ENCODE assay signal across 11 cellular contexts in genomic region chr1:89546082-89546889, GRCh38. TPM values are rescaled to one million over a fixed set of nuclear protein-coding genes. Genes with fewer than 3 reads are reported as not detected.
DNase-seq lines count a peak whose midpoint lies in the region; ATAC-seq and TF ChIP-seq lines count a peak whose summit lies in the region.
"Had no signal": no experiment of that assay in that cellular context is flagged by ENCODE, and none has a peak within 500 bp of the region (broad histone marks: within the 10 kb centered on the region; RNA-seq: fewer than 3 reads in every experiment).

No MANE protein-coding gene starts in this region.

- no peaks in the 10 kb centered on the region for H3K79me2 ChIP-seq in GM23248 (ENCODE audit: insufficient read depth)

- peaks cover 13% of the 10 kb centered on the region; the same call in 1 of the 2 replicates for H3F3A ChIP-seq in GM23248 (ENCODE audit: insufficient read depth)

- no peaks in the 10 kb centered on the region for H3K9me3 ChIP-seq in GM23248 (ENCODE audit: low read depth)

- in situ Hi-C loops in GM23248 (cut with MboI) = no loop called here

- H3K4me2 ChIP-seq in GM23248 (ENCODE audit: unreplicated experiment) = no peak overlapping the region

- H3K4me3 ChIP-seq in AG10803 (ENCODE audit: low read length) = no peak overlapping the region
- no peak overlapping the region for H3K4me3 ChIP-seq in GM23248

- peaks cover 17% of the 10 kb centered on the region for H3K4me1 ChIP-seq in GM23248 (ENCODE audit: insufficient read depth)

- ATAC-seq in HG03159 (IDR thresholded peaks at IDR 0.05; ENCODE audit: unreplicated experiment) (no peak), HG02610 (IDR thresholded peaks at IDR 0.05; ENCODE audit: unreplicated experiment) (no peak)
- ATAC-seq: HCT116 had no signal

- no peaks in the 10 kb centered on the region for H3K27me3 ChIP-seq in GM23248 (replicated peaks; ENCODE audit: insufficient read depth)

- no peak overlapping the region for H3K9ac ChIP-seq in GM23248

- 94 to 96% methylated on average over 3 of the region's 3 CpGs for WGBS in GM23248 (ENCODE audit: low coverage in 1 of 2, low lambda C conversion rate in 2 of 2, missing lambda C conversion rate in 2 of 2), 2 experiments

- H2AFZ ChIP-seq in GM23248 = no peak overlapping the region

- H3K9me2 ChIP-seq in GM23248 (ENCODE audit: insufficient read depth) = no peaks in the 10 kb centered on the region

- H3K27ac ChIP-seq in GM23248 = no peak overlapping the region

- DNase-seq in AG10803 (ENCODE audit: low read depth) = peak; percentile 54
- peak; percentile 63 for DNase-seq in GM23248
- DNase-seq in amniotic epithelial cell (ENCODE audit: low read depth) = peak; percentile 80
- peak; percentile 56 for DNase-seq in kidney tubule cell (ENCODE audit: low spot score)
- DNase-seq in cortex of kidney (lab: John Stamatoyannopoulos, UW) = no peak
- no peak for DNase-seq in SIG-M5 (lab: John Stamatoyannopoulos, UW)
- DNase-seq: NCI-H510A treated with DMSO at 0.1 percent for 48 hours, T1000 had no signal

- no peaks in the 10 kb centered on the region for H4K20me1 ChIP-seq in GM23248 (ENCODE audit: insufficient read depth)

- no peak for TF ChIP-seq CTCF in AG10803 (conservative IDR thresholded peaks at IDR 0.05; ENCODE audit: low read length)

- no peaks in the 10 kb centered on the region for H3K36me3 ChIP-seq in GM23248 (ENCODE audit: low read depth)

RNA-seq across cellular contexts. Expression of gene LRRC8B, which starts 21.7 kb away (rescaled TPM):
- total RNA-seq in GM23248 (2014; rRNA removed; shearing (Covaris generic)) = 0.32 and 0.63 TPM in 2 replicates
- polyA plus RNA-seq in GM23248 (2016; fragmentation: Nextera tagmentation; extraction: Ambion mirVana) = 0.33 and 0.54 TPM in 2 replicates

Comparison
In these comparisons a context has a peak if more than half of its experiments do, and no peak if none do; other contexts are left out.
1. DNase-seq: peak in AG10803 (single experiment), GM23248 (single experiment), amniotic epithelial cell (single experiment) and kidney tubule cell (single experiment); none in cortex of kidney (single experiment) and SIG-M5 (single experiment).